ENCODE assay signal across 8 cellular contexts in the genomic region with DNA sequence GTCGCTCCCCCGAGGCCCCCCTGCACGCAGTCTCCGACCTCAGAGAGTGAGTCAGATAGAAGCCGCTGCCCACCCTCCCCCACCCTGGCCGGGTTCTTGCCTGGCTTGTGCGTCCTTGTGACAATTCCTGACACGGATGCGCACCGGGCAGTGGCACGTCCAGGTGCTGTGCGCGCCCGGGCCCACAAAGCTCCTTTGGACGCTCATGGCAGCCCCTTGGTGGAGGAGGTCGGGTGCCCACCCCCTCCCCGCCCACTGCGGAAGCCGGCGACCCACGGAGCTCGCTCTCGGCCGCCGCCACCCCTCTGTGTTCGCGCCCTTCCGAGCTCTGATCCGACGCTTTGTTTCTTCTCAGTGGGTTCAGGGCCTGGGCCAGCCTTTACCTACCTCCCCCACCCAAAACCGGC. TPM values are rescaled to one million over a fixed set of nuclear protein-coding genes. Genes with fewer than 3 reads are reported as not detected.
DNase-seq lines count a peak whose midpoint lies in the region; ATAC-seq and TF ChIP-seq lines count a peak whose summit lies in the region.

No MANE protein-coding gene starts in this region.

- TF ChIP-seq CTCF in Caco-2 (IDR thresholded peaks at IDR 0.05; ENCODE audit: insufficient read depth in 1 of 2, low read depth in 1 of 2, low read length in 1 of 2, severe bottlenecking in 1 of 2, unreplicated experiment in 1 of 2) = no peak
- TF ChIP-seq CTCF in WI38 (IDR thresholded peaks at IDR 0.05; ENCODE audit: low read depth, low read length) = no peak
- no peak for TF ChIP-seq CTCF in epithelial cell of esophagus (IDR thresholded peaks at IDR 0.05; ENCODE audit: insufficient read depth, low read depth, low read length, missing control alignments)
- TF ChIP-seq CTCF in mesothelial cell of epicardium (IDR thresholded peaks at IDR 0.05; ENCODE audit: unreplicated experiment) = no peak
- no peak for TF ChIP-seq CTCF in tibial nerve (IDR thresholded peaks at IDR 0.05)

- peak; percentile 53 to 83 for DNase-seq in Caco-2
- peak; percentile 64 for DNase-seq in HuH-7 (ENCODE audit: low spot score)
- peak; percentile 79 for DNase-seq in epithelial cell of esophagus (ENCODE audit: low read depth)
- DNase-seq in mesothelial cell of epicardium (ENCODE audit: low spot score in 2 of 2, unreplicated experiment in 2 of 2) = peak in 1 of 2 experiments; percentile 54
- DNase-seq in tibial nerve (ENCODE audit: low spot score in 2 of 2) = peak in 1 of 2 donors; percentile 53

- H3K9me3 ChIP-seq in Caco-2 (no peaks in the 10 kb centered on the region), tibial nerve (no peaks in the 10 kb centered on the region)

- ATAC-seq in HG03196 (IDR thresholded peaks at IDR 0.05; ENCODE audit: unreplicated experiment) (no peak), GM19463 (IDR thresholded peaks at IDR 0.05; ENCODE audit: unreplicated experiment) (no peak)

- H3K4me3 ChIP-seq in Caco-2 (ENCODE audit: low read depth, low read length) (peak overlapping the region; percentile 72), WI38 (ENCODE audit: low read depth, low read length) (peak overlapping the region; percentile 78), epithelial cell of esophagus (ENCODE audit: low read length) (peak overlapping the region; percentile 52), tibial nerve (peak overlapping the region; percentile 22 to 62 (median 38))

- no peak for TF ChIP-seq EP300 in tibial nerve (IDR thresholded peaks at IDR 0.05)

- CTCF ChIA-PET in Caco-2 (lab: Charles Lee) = interaction anchor here (0.6 to 0.7 kb wide), 5 partner anchors 50 to 1237 kb away, joined by 3 to 8 read pairs (median 3); no protein-coding TSS in a partner anchor

- H3K9me3 Mint-ChIP-seq in Caco-2 (ENCODE audit: unreplicated experiment) (no peaks in the 10 kb centered on the region), mesothelial cell of epicardium (no peaks in the 10 kb centered on the region)

- BruUV-seq in Caco-2 (replicated peaks; lab: Mats Ljungman, UMichigan) = no TSS peak

- intact Hi-C loops in Caco-2 (cut with micrococcal nuclease; ENCODE audit: unreplicated experiment) = loop anchor here (10.0 kb wide), 1 partner anchor 98 kb away; the partner anchor contains the start of gene SPIRE2

- H3K4me1 ChIP-seq in Caco-2 = peaks cover 36% of the 10 kb centered on the region
- peaks cover 0 to 89% (median 51%) of the 10 kb centered on the region in 4 donors for H3K4me1 ChIP-seq in tibial nerve

- H3K4me3 Mint-ChIP-seq in Caco-2 (ENCODE audit: unreplicated experiment) (peak overlapping the region; percentile 85), mesothelial cell of epicardium (peak overlapping the region; percentile 85)

- H3K27me3 Mint-ChIP-seq in Caco-2 (ENCODE audit: insufficient read depth, unreplicated experiment) (no peaks in the 10 kb centered on the region), mesothelial cell of epicardium (ENCODE audit: low read depth) (peaks cover 51% of the 10 kb centered on the region)

- H3K36me3 Mint-ChIP-seq in Caco-2 (ENCODE audit: insufficient read depth, unreplicated experiment) (peaks cover 40% of the 10 kb centered on the region), mesothelial cell of epicardium (no peaks in the 10 kb centered on the region)

- 0 out of 2 replicates have a peak, but pooled peaks cover 2% of the 10 kb centered on the region for H3K27me3 ChIP-seq in Caco-2 (replicated peaks; ENCODE audit: control insufficient read depth, insufficient read depth, low read length)
- peaks cover 0 to 51% of the 10 kb centered on the region in 2 donors for H3K27me3 ChIP-seq in tibial nerve

- 1% methylated on average over 20 to 26 of the region's 31 CpGs for WGBS in tibial nerve, 2 donors

- TF ChIP-seq POLR2A in tibial nerve (IDR thresholded peaks at IDR 0.05) = no peak

- H3K36me3 ChIP-seq in Caco-2 (ENCODE audit: control insufficient read depth, insufficient read depth, low read length) (no peaks in the 10 kb centered on the region), tibial nerve (no peaks in the 10 kb centered on the region)

- peak overlapping the region in 3 of 4 donors; percentile 62 to 88 (median 83) for H3K27ac ChIP-seq in tibial nerve

- peaks cover 6% of the 10 kb centered on the region for H3K4me1 Mint-ChIP-seq in Caco-2 (ENCODE audit: low read depth, unreplicated experiment)
- H3K4me1 Mint-ChIP-seq in mesothelial cell of epicardium = peaks cover 25% of the 10 kb centered on the region

- POLR2A ChIA-PET in Caco-2 (lab: Charles Lee) = interaction anchor here (0.5 to 1.2 kb wide), 9 partner anchors 13 to 221 kb away, joined by 4 to 13 read pairs (median 5); partner anchors contain the start of genes SPATA2L and TCF25

- H3K27ac Mint-ChIP-seq in Caco-2 (ENCODE audit: unreplicated experiment) (peak overlapping the region; percentile 73), mesothelial cell of epicardium (peak overlapping the region; percentile 91)

RNA-seq across cellular contexts. Expression of gene TUBB3, which starts 0.7 kb away (rescaled TPM):
- total RNA-seq in Caco-2 (2022) = 31.3 and 37.5 TPM in 2 replicates
- total RNA-seq in mesothelial cell of epicardium = 24.5 to 26.4 TPM (median 24.7 TPM) in 3 replicates
- 10 to 100 TPM in 1 of 4 donors, 1 to 10 TPM in 1, under 1 TPM in 1, not detected in 1; 0.59 to 12.0 (median 3.5) TPM for total RNA-seq in tibial nerve

RNA-seq across cellular contexts. Expression of gene MC1R, which starts 3.8 kb away (rescaled TPM):
- 5.6 and 6.5 TPM in 2 replicates for total RNA-seq in Caco-2 (2022)
- 6.7 to 7.5 TPM (median 7.5 TPM) in 3 replicates for total RNA-seq in mesothelial cell of epicardium
- total RNA-seq in tibial nerve = 10 to 100 TPM in 1 of 4 donors, 1 to 10 TPM in 3; 3.3 to 15.7 (median 6.9) TPM

RNA-seq across cellular contexts. Expression of gene DEF8, which starts 26.1 kb away (rescaled TPM):
- total RNA-seq in Caco-2 (2022) (132 and 145 TPM in 2 replicates), mesothelial cell of epicardium (70.9 to 74.2 TPM (median 74.1 TPM) in 3 replicates), tibial nerve (100 to 1,000 TPM in 2 of 4 donors, 10 to 100 TPM in 2; 60.9 to 144 (median 96.6) TPM)

RNA-seq across cellular contexts. Expression of gene TCF25, which starts 49.1 kb away (rescaled TPM):
- 196 and 244 TPM in 2 replicates for total RNA-seq in Caco-2 (2022)
- total RNA-seq in mesothelial cell of epicardium = 304 to 323 TPM (median 313 TPM) in 3 replicates
- total RNA-seq in tibial nerve = 100 to 1,000 TPM; 181 to 350 (median 290) TPM
